Comparison of ENCODE assay signal across 1 cellular context in the genomic region with DNA sequence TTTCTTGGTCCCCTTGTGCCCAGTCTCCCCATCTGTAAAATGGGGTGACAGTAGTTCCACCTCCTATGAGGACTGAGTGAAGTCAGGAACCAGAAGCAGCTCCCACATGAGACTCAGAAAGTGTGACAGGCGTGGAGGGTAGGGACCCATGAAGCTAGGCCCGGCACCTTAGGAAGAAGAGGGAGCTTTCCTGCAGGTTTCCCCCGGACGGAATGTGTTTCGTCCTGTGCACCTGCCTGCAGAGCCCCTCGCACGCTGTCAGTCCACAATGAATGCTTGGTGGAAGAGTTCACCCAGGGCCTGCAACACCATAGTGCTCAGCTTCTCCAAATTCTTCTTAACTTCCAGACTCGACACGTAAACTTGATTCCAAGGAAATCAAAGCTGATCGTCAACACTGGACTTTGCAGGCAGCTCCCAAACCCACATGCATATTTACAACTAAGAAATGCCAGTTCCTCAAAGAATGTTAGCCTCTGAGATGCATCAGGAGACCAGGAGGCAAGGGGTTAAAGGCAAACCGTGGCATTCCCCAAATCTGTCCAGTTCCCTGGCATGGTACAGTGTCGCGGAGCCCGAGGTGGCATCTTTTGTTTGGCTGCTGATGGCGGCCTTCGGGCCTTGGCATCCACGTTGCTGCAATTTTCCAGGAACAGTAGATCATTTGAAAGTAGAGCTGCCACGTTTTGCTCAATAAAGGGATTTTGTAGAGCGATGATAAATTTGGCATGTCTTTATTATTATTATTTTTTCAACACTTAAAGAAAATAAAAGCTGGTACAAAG.
TF ChIP-seq lines count a peak whose summit lies in the region.

No MANE protein-coding gene starts in this region.

TF ChIP-seq in liver, 16 proteins besides CTCF, POLR2A, EP300 and RAD21:
- TF ChIP-seq YY1 (IDR thresholded peaks at IDR 0.05) (peak; percentile 84), HNF4G (IDR thresholded peaks at IDR 0.05) (peak; percentile 16), HNF4A (conservative IDR thresholded peaks at IDR 0.05) (peak in 1 of 2 donors; percentile 31)
- TF ChIP-seq, protein P1, sequence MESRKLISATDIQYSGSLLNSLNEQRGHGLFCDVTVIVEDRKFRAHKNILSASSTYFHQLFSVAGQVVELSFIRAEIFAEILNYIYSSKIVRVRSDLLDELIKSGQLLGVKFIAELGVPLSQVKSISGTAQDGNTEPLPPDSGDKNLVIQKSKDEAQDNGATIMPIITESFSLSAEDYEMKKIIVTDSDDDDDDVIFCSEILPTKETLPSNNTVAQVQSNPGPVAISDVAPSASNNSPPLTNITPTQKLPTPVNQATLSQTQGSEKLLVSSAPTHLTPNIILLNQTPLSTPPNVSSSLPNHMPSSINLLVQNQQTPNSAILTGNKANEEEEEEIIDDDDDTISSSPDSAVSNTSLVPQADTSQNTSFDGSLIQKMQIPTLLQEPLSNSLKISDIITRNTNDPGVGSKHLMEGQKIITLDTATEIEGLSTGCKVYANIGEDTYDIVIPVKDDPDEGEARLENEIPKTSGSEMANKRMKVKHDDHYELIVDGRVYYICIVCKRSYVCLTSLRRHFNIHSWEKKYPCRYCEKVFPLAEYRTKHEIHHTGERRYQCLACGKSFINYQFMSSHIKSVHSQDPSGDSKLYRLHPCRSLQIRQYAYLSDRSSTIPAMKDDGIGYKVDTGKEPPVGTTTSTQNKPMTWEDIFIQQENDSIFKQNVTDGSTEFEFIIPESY (IDR thresholded peaks at IDR 0.05): no peak
- TF ChIP-seq, protein P2, sequence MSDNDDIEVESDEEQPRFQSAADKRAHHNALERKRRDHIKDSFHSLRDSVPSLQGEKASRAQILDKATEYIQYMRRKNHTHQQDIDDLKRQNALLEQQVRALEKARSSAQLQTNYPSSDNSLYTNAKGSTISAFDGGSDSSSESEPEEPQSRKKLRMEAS (IDR thresholded peaks at IDR 0.05): peak; percentile 53
